ENCODE assay signal across 25 cellular contexts in genomic region chr17:79628861-79629547, GRCh38. TPM values are rescaled to one million over a fixed set of nuclear protein-coding genes. Genes with fewer than 3 reads are reported as not detected.
A peak's percentile ranks its signal among the peaks of the same experiment; 100 is the strongest.
DNase-seq lines count a peak whose midpoint lies in the region; ATAC-seq, FAIRE-seq and TF ChIP-seq lines count a peak whose summit lies in the region.
"Had no signal": no experiment of that assay in that cellular context is flagged by ENCODE, and none has a peak within 500 bp of the region (broad histone marks: within the 10 kb centered on the region; RNA-seq: fewer than 3 reads in every experiment).

No MANE protein-coding gene starts in this region.

- intact Hi-C loops in activated CD4-positive, alpha-beta memory T cell treated with anti-CD3 and anti-CD28 coated beads for 36 hours (cut with micrococcal nuclease) = no loop called here

- no peak for ATAC-seq in GM18505 (IDR thresholded peaks at IDR 0.05; ENCODE audit: unreplicated experiment)

- peak; percentile 5 for DNase-seq in activated CD4-positive, alpha-beta memory T cell treated with anti-CD3 and anti-CD28 coated beads, Interleukin-2, amount 10 ng/mL, durations not matched to agents 7 days and 5 days
- DNase-seq in activated CD4-positive, alpha-beta memory T cell treated with anti-CD3 and anti-CD28 coated beads for 36 hours = no peak
- peak; percentile 4 for DNase-seq in GM12892 (ENCODE audit: insufficient read length)
- peak; percentile 1 for DNase-seq in endothelial cell (ENCODE audit: low spot score)
- DNase-seq in osteocyte (ENCODE audit: extremely low spot score, unreplicated experiment) = peak; percentile 54
- no peak for DNase-seq in DMS79 treated with DMSO at 0.1 percent for 48 hours (lab: John Stamatoyannopoulos, UW)
- no peak for DNase-seq in putamen (ENCODE audit: low spot score)
- DNase-seq: activated CD4-positive, alpha-beta T cell treated with anti-CD3 and anti-CD28 coated beads, Interleukin-2, amount 50 U/mL, for 1 hour; DMS 273 treated with DMSO at 0.1 percent for 48 hours; foreskin fibroblast; KBM-7; NCI-H2107; NCI-H524; stimulated activated CD4-positive, alpha-beta T cell treated with anti-CD3 and anti-CD28 coated beads, Interleukin-15, amount 100 ng/mL, for 24 hours; stimulated activated naive CD4-positive, alpha-beta T cell had no signal

- TF ChIP-seq CTCF in endothelial cell (IDR thresholded peaks at IDR 0.05; ENCODE audit: unreplicated experiment) (no peak), osteocyte (IDR thresholded peaks at IDR 0.05) (no peak)

- no peak for FAIRE-seq in GM12892 (lab: Jason Lieb, UNC)
- FAIRE-seq: A204.1, endothelial cell of umbilical vein, H54 had no signal

- CTCF ChIA-PET in activated CD4-positive, alpha-beta memory T cell treated with anti-CD3 and anti-CD28 coated beads, Interleukin-2, amount 10 ng/mL, durations not matched to agents 7 days and 5 days (lab: Charles Lee) = no interaction called here
- CTCF ChIA-PET in activated CD4-positive, alpha-beta memory T cell treated with anti-CD3 and anti-CD28 coated beads for 36 hours (lab: Charles Lee) = no interaction called here

- H3K36me3 Mint-ChIP-seq in activated CD4-positive, alpha-beta memory T cell treated with anti-CD3 and anti-CD28 coated beads, Interleukin-2, amount 10 ng/mL, durations not matched to agents 7 days and 5 days (ENCODE audit: low read depth) = no peaks in the 10 kb centered on the region
- H3K36me3 Mint-ChIP-seq in activated CD4-positive, alpha-beta memory T cell treated with anti-CD3 and anti-CD28 coated beads for 36 hours = no peaks in the 10 kb centered on the region
- H3K36me3 Mint-ChIP-seq in endothelial cell (ENCODE audit: low read depth, unreplicated experiment) = no peaks in the 10 kb centered on the region
- H3K36me3 Mint-ChIP-seq in osteocyte (ENCODE audit: unreplicated experiment) = no peaks in the 10 kb centered on the region
- H3K36me3 Mint-ChIP-seq: type B pancreatic cell had no signal

- H3K4me3 Mint-ChIP-seq in activated CD4-positive, alpha-beta memory T cell treated with anti-CD3 and anti-CD28 coated beads, Interleukin-2, amount 10 ng/mL, durations not matched to agents 7 days and 5 days = no peak overlapping the region
- H3K4me3 Mint-ChIP-seq in activated CD4-positive, alpha-beta memory T cell treated with anti-CD3 and anti-CD28 coated beads for 36 hours = no peak overlapping the region
- H3K4me3 Mint-ChIP-seq in endothelial cell (ENCODE audit: unreplicated experiment) (no peak overlapping the region), osteocyte (ENCODE audit: unreplicated experiment) (no peak overlapping the region)
- H3K4me3 Mint-ChIP-seq: type B pancreatic cell had no signal

- H3K27ac Mint-ChIP-seq in activated CD4-positive, alpha-beta memory T cell treated with anti-CD3 and anti-CD28 coated beads, Interleukin-2, amount 10 ng/mL, durations not matched to agents 7 days and 5 days = no peak overlapping the region
- H3K27ac Mint-ChIP-seq in activated CD4-positive, alpha-beta memory T cell treated with anti-CD3 and anti-CD28 coated beads for 36 hours = no peak overlapping the region
- H3K27ac Mint-ChIP-seq in endothelial cell (ENCODE audit: unreplicated experiment) (no peak overlapping the region), osteocyte (ENCODE audit: unreplicated experiment) (no peak overlapping the region)
- H3K27ac Mint-ChIP-seq: activated T-helper 2 cell treated with anti-CD3 and anti-CD28 coated beads, Interferon-gamma antibody, Interleukin-2, Interleukin-4, amounts not matched to agents 10 μg/mL and 5 μg/mL and 100 μg/mL, durations not matched to agents 14 hours and 24 hours and 36 hours; type B pancreatic cell had no signal

- no peaks in the 10 kb centered on the region for H3K4me1 Mint-ChIP-seq in activated CD4-positive, alpha-beta memory T cell treated with anti-CD3 and anti-CD28 coated beads, Interleukin-2, amount 10 ng/mL, durations not matched to agents 7 days and 5 days
- no peaks in the 10 kb centered on the region for H3K4me1 Mint-ChIP-seq in activated CD4-positive, alpha-beta memory T cell treated with anti-CD3 and anti-CD28 coated beads for 36 hours (ENCODE audit: low read depth)
- H3K4me1 Mint-ChIP-seq in endothelial cell (ENCODE audit: unreplicated experiment) = peaks cover 9% of the 10 kb centered on the region
- H3K4me1 Mint-ChIP-seq in osteocyte (ENCODE audit: unreplicated experiment) = no peaks in the 10 kb centered on the region

- no peak for TF ChIP-seq POLR2A in GM12892 (IDR thresholded peaks at IDR 0.05; ENCODE audit: low read depth, low read length)
- TF ChIP-seq POLR2A in GM18505 (IDR thresholded peaks at IDR 0.05; ENCODE audit: borderline replicate concordance, extremely low read depth, insufficient read depth, insufficient read length) = no peak

- no peaks in the 10 kb centered on the region for H3K9me3 Mint-ChIP-seq in activated CD4-positive, alpha-beta memory T cell treated with anti-CD3 and anti-CD28 coated beads, Interleukin-2, amount 10 ng/mL, durations not matched to agents 7 days and 5 days
- H3K9me3 Mint-ChIP-seq in activated CD4-positive, alpha-beta memory T cell treated with anti-CD3 and anti-CD28 coated beads for 36 hours = no peaks in the 10 kb centered on the region
- H3K9me3 Mint-ChIP-seq in endothelial cell (ENCODE audit: unreplicated experiment) (no peaks in the 10 kb centered on the region), osteocyte (ENCODE audit: unreplicated experiment) (no peaks in the 10 kb centered on the region)
- H3K9me3 Mint-ChIP-seq: activated T-helper 2 cell treated with anti-CD3 and anti-CD28 coated beads, Interferon-gamma antibody, Interleukin-2, Interleukin-4, amounts not matched to agents 10 μg/mL and 5 μg/mL and 100 μg/mL, durations not matched to agents 14 hours and 24 hours and 36 hours; type B pancreatic cell had no signal

- POLR2A ChIA-PET in activated CD4-positive, alpha-beta memory T cell treated with anti-CD3 and anti-CD28 coated beads, Interleukin-2, amount 10 ng/mL, durations not matched to agents 7 days and 5 days (lab: Charles Lee) = no interaction called here
- POLR2A ChIA-PET in activated CD4-positive, alpha-beta memory T cell treated with anti-CD3 and anti-CD28 coated beads for 36 hours (lab: Charles Lee) = no interaction called here

- no peaks in the 10 kb centered on the region for H3K27me3 Mint-ChIP-seq in activated CD4-positive, alpha-beta memory T cell treated with anti-CD3 and anti-CD28 coated beads, Interleukin-2, amount 10 ng/mL, durations not matched to agents 7 days and 5 days
- H3K27me3 Mint-ChIP-seq in activated CD4-positive, alpha-beta memory T cell treated with anti-CD3 and anti-CD28 coated beads for 36 hours = peaks cover 26% of the 10 kb centered on the region
- H3K27me3 Mint-ChIP-seq in endothelial cell (ENCODE audit: unreplicated experiment) (peaks cover 11% of the 10 kb centered on the region), osteocyte (ENCODE audit: unreplicated experiment) (peaks cover 34% of the 10 kb centered on the region)

RNA-seq across cellular contexts. Expression of gene RBFOX3, which starts 18.2 kb away (rescaled TPM):
- total RNA-seq in activated CD4-positive, alpha-beta memory T cell treated with anti-CD3 and anti-CD28 coated beads, Interleukin-2, amount 10 ng/mL, durations not matched to agents 7 days and 5 days = not detected
- not detected for total RNA-seq in activated CD4-positive, alpha-beta memory T cell treated with anti-CD3 and anti-CD28 coated beads for 36 hours
- polyA plus RNA-seq in GM12892 (2012; ENCODE audit: missing spikeins) = 0.08 TPM
- total RNA-seq in endothelial cell (ENCODE audit: unreplicated experiment) (2.3 TPM), osteocyte (not detected in 2 replicates)
- total RNA-seq: activated T-helper 2 cell treated with anti-CD3 and anti-CD28 coated beads, Interferon-gamma antibody, Interleukin-2, Interleukin-4, amounts not matched to agents 10 μg/mL and 5 μg/mL and 100 μg/mL, durations not matched to agents 14 hours and 24 hours and 36 hours; endothelial cell of umbilical vein; lower leg skin; myocyte; pulmonary artery endothelial cell; SK-MEL-5 had no signal
- polyA plus RNA-seq: endothelial cell of umbilical vein had no signal

Comparison
In these comparisons a context has a peak if more than half of its experiments do, and no peak if none do; other contexts are left out.
1. DNase-seq: peak in activated CD4-positive, alpha-beta memory T cell treated with anti-CD3 and anti-CD28 coated beads, Interleukin-2, amount 10 ng/mL, durations not matched to agents 7 days and 5 days (single experiment), GM12892 (single experiment), endothelial cell (single experiment) and osteocyte (single experiment); none in activated CD4-positive, alpha-beta memory T cell treated with anti-CD3 and anti-CD28 coated beads for 36 hours (single experiment), DMS79 treated with DMSO at 0.1 percent for 48 hours (single experiment) and putamen (single experiment).